ENCODE assay signal across 8 cellular contexts in the genomic region with DNA sequence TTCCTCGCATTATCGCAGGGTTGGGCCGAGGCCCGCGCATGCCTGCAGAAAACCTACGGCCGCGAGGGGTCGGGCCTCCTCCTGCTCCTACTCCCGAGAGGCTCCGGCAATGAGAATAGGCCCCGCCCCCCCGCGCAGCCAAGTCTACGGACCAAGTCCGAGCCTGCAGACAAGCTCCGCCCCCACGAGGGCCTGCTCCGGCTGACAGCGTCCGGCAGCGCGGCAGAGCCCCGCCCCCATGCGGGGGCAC. TPM values are rescaled to one million over a fixed set of nuclear protein-coding genes. Genes with fewer than 3 reads are reported as not detected.
DNase-seq lines count a peak whose midpoint lies in the region; ATAC-seq, FAIRE-seq and TF ChIP-seq lines count a peak whose summit lies in the region.

No MANE protein-coding gene starts in this region.

- H3K9me3 ChIP-seq in CD8-positive, alpha-beta T cell (ENCODE audit: low read length) = no peaks in the 10 kb centered on the region
- H3K9me3 ChIP-seq in fibroblast of lung (ENCODE audit: control insufficient read depth, insufficient read depth, low read depth, low read length) = no peaks in the 10 kb centered on the region

- H3K9me3 Mint-ChIP-seq in CD8-positive, alpha-beta T cell = no peaks in the 10 kb centered on the region
- no peaks in the 10 kb centered on the region for H3K9me3 Mint-ChIP-seq in activated T-helper 2 cell treated with anti-CD3 and anti-CD28 coated beads, Interferon-gamma antibody, Interleukin-2, Interleukin-4, amounts not matched to agents 10 μg/mL and 5 μg/mL and 100 μg/mL, durations not matched to agents 14 hours and 24 hours and 36 hours
- no peaks in the 10 kb centered on the region for H3K9me3 Mint-ChIP-seq in naive B cell
- H3K9me3 Mint-ChIP-seq in stimulated activated memory B cell treated with anti-CD40 and anti-IgM and Interleukin-4, amounts not matched to agents 10 μg/mL and 1 μg/mL and 100 μg/mL, for 72 hours = no peaks in the 10 kb centered on the region

- no peak overlapping the region for H3K4me2 ChIP-seq in fibroblast of lung (ENCODE audit: extremely low read depth, insufficient read depth, low read length)

- H3K4me3 ChIP-seq in CD8-positive, alpha-beta T cell (ENCODE audit: low read depth, low read length) = peak overlapping the region; percentile 85
- H3K4me3 ChIP-seq in fibroblast of lung (replicated peaks in 1 of 4; ENCODE audit: control extremely low read depth in 1 of 4, insufficient read depth in 1 of 4, low read depth in 3 of 4, low read length in 4 of 4) = peak overlapping the region in 1 of 4 experiments; percentile 90

- H3K4me1 ChIP-seq in CD8-positive, alpha-beta T cell (ENCODE audit: insufficient read depth, low read length) = peaks cover 33% of the 10 kb centered on the region
- H3K4me1 ChIP-seq in fibroblast of lung (ENCODE audit: control insufficient read depth, extremely low read depth, insufficient read depth, low read length) = peaks cover 11% of the 10 kb centered on the region

- peak; percentile 80 for ATAC-seq in CD8-positive, alpha-beta T cell
- peak; percentile 71 for ATAC-seq in GM21423 (IDR thresholded peaks at IDR 0.05; ENCODE audit: unreplicated experiment)
- no peak for ATAC-seq in naive B cell (ENCODE audit: low read depth in 2 of 2)
- no peak for ATAC-seq in stimulated activated memory B cell treated with anti-CD40 and anti-IgM and Interleukin-4, amounts not matched to agents 10 μg/mL and 1 μg/mL and 100 μg/mL, for 72 hours

- no peaks in the 10 kb centered on the region for H3K79me2 ChIP-seq in fibroblast of lung (ENCODE audit: control insufficient read depth, insufficient read depth, low read length)

- POLR2A ChIA-PET in CD8-positive, alpha-beta T cell (lab: Charles Lee) = interaction anchor here (0.6 to 1.5 kb wide), 20 partner anchors 9 to 1148 kb away, joined by 3 to 19 read pairs (median 3); partner anchors contain the start of genes ATF6B, FKBPL, LSM2 and TAP2

- peak; percentile 80 for FAIRE-seq in RCC 7860 (lab: Jason Lieb, UNC)

- no peaks in the 10 kb centered on the region for H4K20me1 ChIP-seq in fibroblast of lung (ENCODE audit: control insufficient read depth, extremely low read depth, insufficient read depth, low read length)

- H2AFZ ChIP-seq in fibroblast of lung (ENCODE audit: low read length) = no peak overlapping the region

- peak overlapping the region; percentile 95 for H3K27ac Mint-ChIP-seq in CD8-positive, alpha-beta T cell
- peak overlapping the region; percentile 99 for H3K27ac Mint-ChIP-seq in activated T-helper 2 cell treated with anti-CD3 and anti-CD28 coated beads, Interferon-gamma antibody, Interleukin-2, Interleukin-4, amounts not matched to agents 10 μg/mL and 5 μg/mL and 100 μg/mL, durations not matched to agents 14 hours and 24 hours and 36 hours
- H3K27ac Mint-ChIP-seq in naive B cell = peak overlapping the region; percentile 99 to 100 (median 100)
- H3K27ac Mint-ChIP-seq in stimulated activated memory B cell treated with anti-CD40 and anti-IgM and Interleukin-4, amounts not matched to agents 10 μg/mL and 1 μg/mL and 100 μg/mL, for 72 hours = peak overlapping the region; percentile 98

- intact Hi-C loops in CD8-positive, alpha-beta T cell (cut with DNase I, micrococcal nuclease) = loop anchor here (1.0 to 10.0 kb wide), 15 partner anchors 17 to 1219 kb away; partner anchors contain the start of genes CUTA (in 2 of the 2), NELFE (in 2 of the 2), PHF1 (in 2 of the 2) and PPT2 (in 2 of the 2)
- intact Hi-C loops in activated T-helper 2 cell treated with anti-CD3 and anti-CD28 coated beads, Interferon-gamma antibody, Interleukin-2, Interleukin-4, amounts not matched to agents 10 μg/mL and 5 μg/mL and 100 μg/mL, durations not matched to agents 14 hours and 24 hours and 36 hours (cut with micrococcal nuclease) = loop anchor here (1.0 to 10.0 kb wide), 5 partner anchors 17 to 1502 kb away; partner anchors contain the start of genes ATF6B, RNF5 and TAP2

- H3K27me3 ChIP-seq in CD8-positive, alpha-beta T cell (ENCODE audit: insufficient read depth, low read length) = no peaks in the 10 kb centered on the region
- H3K27me3 ChIP-seq in fibroblast of lung (ENCODE audit: control insufficient read depth, insufficient read depth, low read length) = peaks cover under 1% of the 10 kb centered on the region

- no peak overlapping the region for H3K9ac ChIP-seq in fibroblast of lung (ENCODE audit: insufficient read depth, low read length)

- H3K4me1 Mint-ChIP-seq in CD8-positive, alpha-beta T cell (ENCODE audit: low read depth) = peaks cover 35% of the 10 kb centered on the region
- peaks cover 33% of the 10 kb centered on the region for H3K4me1 Mint-ChIP-seq in activated T-helper 2 cell treated with anti-CD3 and anti-CD28 coated beads, Interferon-gamma antibody, Interleukin-2, Interleukin-4, amounts not matched to agents 10 μg/mL and 5 μg/mL and 100 μg/mL, durations not matched to agents 14 hours and 24 hours and 36 hours (ENCODE audit: low read depth)
- peaks cover 52 to 59% (median 54%) of the 10 kb centered on the region in 3 donors for H3K4me1 Mint-ChIP-seq in naive B cell
- peaks cover 48% of the 10 kb centered on the region for H3K4me1 Mint-ChIP-seq in stimulated activated memory B cell treated with anti-CD40 and anti-IgM and Interleukin-4, amounts not matched to agents 10 μg/mL and 1 μg/mL and 100 μg/mL, for 72 hours

- TF ChIP-seq CTCF in CD8-positive, alpha-beta T cell (IDR thresholded peaks at IDR 0.05) = peak; percentile 10
- TF ChIP-seq CTCF in fibroblast of lung (conservative IDR thresholded peaks at IDR 0.05 in 1 of 2, IDR thresholded peaks at IDR 0.05 in 1 of 2; ENCODE audit: low read depth in 1 of 2, low read length in 2 of 2) = peak in 1 of 2 donors; percentile 42

- H3K4me3 Mint-ChIP-seq in CD8-positive, alpha-beta T cell = peak overlapping the region; percentile 90
- peak overlapping the region; percentile 98 for H3K4me3 Mint-ChIP-seq in activated T-helper 2 cell treated with anti-CD3 and anti-CD28 coated beads, Interferon-gamma antibody, Interleukin-2, Interleukin-4, amounts not matched to agents 10 μg/mL and 5 μg/mL and 100 μg/mL, durations not matched to agents 14 hours and 24 hours and 36 hours (ENCODE audit: low read depth)
- H3K4me3 Mint-ChIP-seq in naive B cell = peak overlapping the region; percentile 92 to 100 (median 98)
- peak overlapping the region; percentile 98 for H3K4me3 Mint-ChIP-seq in stimulated activated memory B cell treated with anti-CD40 and anti-IgM and Interleukin-4, amounts not matched to agents 10 μg/mL and 1 μg/mL and 100 μg/mL, for 72 hours

- no peaks in the 10 kb centered on the region for H3K27me3 Mint-ChIP-seq in CD8-positive, alpha-beta T cell (ENCODE audit: low read depth)
- no peaks in the 10 kb centered on the region for H3K27me3 Mint-ChIP-seq in activated T-helper 2 cell treated with anti-CD3 and anti-CD28 coated beads, Interferon-gamma antibody, Interleukin-2, Interleukin-4, amounts not matched to agents 10 μg/mL and 5 μg/mL and 100 μg/mL, durations not matched to agents 14 hours and 24 hours and 36 hours (ENCODE audit: low read depth)
- no peaks in the 10 kb centered on the region for H3K27me3 Mint-ChIP-seq in naive B cell
- no peaks in the 10 kb centered on the region for H3K27me3 Mint-ChIP-seq in stimulated activated memory B cell treated with anti-CD40 and anti-IgM and Interleukin-4, amounts not matched to agents 10 μg/mL and 1 μg/mL and 100 μg/mL, for 72 hours

- CTCF ChIA-PET in CD8-positive, alpha-beta T cell (lab: Charles Lee) = interaction anchor here (0.7 to 2.5 kb wide), 16 partner anchors 10 to 1128 kb away, joined by 3 to 14 read pairs (median 4); partner anchors contain the start of genes AGPAT1, ATF6B, FKBPL and PRRT1

- DNase-seq in CD8-positive, alpha-beta T cell = peak; percentile 99 to 100 (median 100)
- DNase-seq in Kasumi-1 (lab: John Stamatoyannopoulos, UW) (peak; percentile 99), RCC 7860 (ENCODE audit: low spot score) (peak; percentile 97), fibroblast of lung (ENCODE audit: low read depth in 2 of 2) (peak; percentile 100), naive B cell (peak; percentile 99)
- DNase-seq in activated T-helper 2 cell treated with anti-CD3 and anti-CD28 coated beads, Interferon-gamma antibody, Interleukin-2, Interleukin-4, amounts not matched to agents 10 μg/mL and 5 μg/mL and 100 μg/mL, durations not matched to agents 14 hours and 24 hours and 36 hours (ENCODE audit: low spot score) = peak; percentile 100

- peak overlapping the region; percentile 94 for H3K27ac ChIP-seq in CD8-positive, alpha-beta T cell (ENCODE audit: low read depth, low read length)
- H3K27ac ChIP-seq in fibroblast of lung (ENCODE audit: insufficient read depth, low read length) = peak overlapping the region; percentile 99

- peaks cover 26% of the 10 kb centered on the region for H3K36me3 Mint-ChIP-seq in CD8-positive, alpha-beta T cell
- H3K36me3 Mint-ChIP-seq in activated T-helper 2 cell treated with anti-CD3 and anti-CD28 coated beads, Interferon-gamma antibody, Interleukin-2, Interleukin-4, amounts not matched to agents 10 μg/mL and 5 μg/mL and 100 μg/mL, durations not matched to agents 14 hours and 24 hours and 36 hours (ENCODE audit: low read depth) = peaks cover 13% of the 10 kb centered on the region
- peaks cover 0 to 17% of the 10 kb centered on the region in 2 donors for H3K36me3 Mint-ChIP-seq in naive B cell
- peaks cover 13% of the 10 kb centered on the region for H3K36me3 Mint-ChIP-seq in stimulated activated memory B cell treated with anti-CD40 and anti-IgM and Interleukin-4, amounts not matched to agents 10 μg/mL and 1 μg/mL and 100 μg/mL, for 72 hours

- H3K36me3 ChIP-seq in CD8-positive, alpha-beta T cell (ENCODE audit: insufficient read depth, low read length) = no peaks in the 10 kb centered on the region
- H3K36me3 ChIP-seq in fibroblast of lung (ENCODE audit: control insufficient read depth, insufficient read depth, low read length) = no peaks in the 10 kb centered on the region

RNA-seq across cellular contexts. Expression of gene GPSM3, which starts 3.1 kb away (rescaled TPM):
- total RNA-seq in CD8-positive, alpha-beta T cell = 100 to 1,000 TPM; 154 to 156 TPM
- 84.2 and 90.7 TPM in 2 replicates for total RNA-seq in activated T-helper 2 cell treated with anti-CD3 and anti-CD28 coated beads, Interferon-gamma antibody, Interleukin-2, Interleukin-4, amounts not matched to agents 10 μg/mL and 5 μg/mL and 100 μg/mL, durations not matched to agents 14 hours and 24 hours and 36 hours
- 1.3 and 2.3 TPM in 2 replicates for total RNA-seq in fibroblast of lung
- 3.9 and 7.0 TPM in 2 replicates for polyA plus RNA-seq in fibroblast of lung
- polyA plus RNA-seq in fibroblast of lung (2012) = 6.5 and 13.6 TPM in 2 replicates
- 3.8 and 11.9 TPM in 2 replicates for polyA minus RNA-seq in fibroblast of lung (ENCODE audit: low replicate concordance)
- 100 to 1,000 TPM in 5 of 6 donors, 10 to 100 TPM in 1; 99.0 to 145 (median 125) TPM for polyA plus RNA-seq in naive B cell (ENCODE audit: low read depth in 6 of 6)

RNA-seq across cellular contexts. Expression of gene PBX2, which starts 5.6 kb away (rescaled TPM):
- 10 to 100 TPM; 53.3 to 54.4 TPM for total RNA-seq in CD8-positive, alpha-beta T cell
- 80.8 and 85.2 TPM in 2 replicates for total RNA-seq in activated T-helper 2 cell treated with anti-CD3 and anti-CD28 coated beads, Interferon-gamma antibody, Interleukin-2, Interleukin-4, amounts not matched to agents 10 μg/mL and 5 μg/mL and 100 μg/mL, durations not matched to agents 14 hours and 24 hours and 36 hours
- total RNA-seq in fibroblast of lung = 23.6 and 35.0 TPM in 2 replicates
- polyA plus RNA-seq in fibroblast of lung (39.4 and 41.8 TPM in 2 replicates), naive B cell (ENCODE audit: low read depth in 6 of 6) (1 to 10 TPM in 5 of 6 donors, under 1 TPM in 1; 0.64 to 4.0 (median 3.1) TPM)
- polyA plus RNA-seq in fibroblast of lung (2012) = 34.4 and 38.7 TPM in 2 replicates
- polyA minus RNA-seq in fibroblast of lung (ENCODE audit: low replicate concordance) = 37.3 and 40.1 TPM in 2 replicates

RNA-seq across cellular contexts. Expression of gene AGER, which starts 11.5 kb away (rescaled TPM):
- 10 to 100 TPM; 11.9 to 12.5 TPM for total RNA-seq in CD8-positive, alpha-beta T cell
- total RNA-seq in activated T-helper 2 cell treated with anti-CD3 and anti-CD28 coated beads, Interferon-gamma antibody, Interleukin-2, Interleukin-4, amounts not matched to agents 10 μg/mL and 5 μg/mL and 100 μg/mL, durations not matched to agents 14 hours and 24 hours and 36 hours = 18.5 and 20.9 TPM in 2 replicates
- 0.26 and 0.50 TPM in 2 replicates for total RNA-seq in fibroblast of lung
- 0.78 and 0.99 TPM in 2 replicates for polyA plus RNA-seq in fibroblast of lung
- 1.7 and 2.2 TPM in 2 replicates for polyA plus RNA-seq in fibroblast of lung (2012)
- 1.2 TPM in 1 of 2 replicates, not detected in the other for polyA minus RNA-seq in fibroblast of lung (ENCODE audit: low replicate concordance)
- 1 to 10 TPM in 1 of 6 donors, under 1 TPM in 3, not detected in 2; 0.32 to 1.1 (median 0.63) TPM for polyA plus RNA-seq in naive B cell (ENCODE audit: low read depth in 6 of 6)

RNA-seq across cellular contexts. Expression of gene RNF5, which starts 17.4 kb away (rescaled TPM):
- total RNA-seq in CD8-positive, alpha-beta T cell = 10 to 100 TPM in 1 of 2 experiments, 1 to 10 TPM in 1; 10.0 to 11.5 TPM
- total RNA-seq in activated T-helper 2 cell treated with anti-CD3 and anti-CD28 coated beads, Interferon-gamma antibody, Interleukin-2, Interleukin-4, amounts not matched to agents 10 μg/mL and 5 μg/mL and 100 μg/mL, durations not matched to agents 14 hours and 24 hours and 36 hours = 61.9 and 63.8 TPM in 2 replicates
- 22.1 and 23.9 TPM in 2 replicates for total RNA-seq in fibroblast of lung
- polyA plus RNA-seq in fibroblast of lung (54.5 and 63.4 TPM in 2 replicates), naive B cell (ENCODE audit: low read depth in 6 of 6) (100 to 1,000 TPM in 3 of 6 donors, 10 to 100 TPM in 3; 85.9 to 116 (median 102) TPM)
- 42.2 and 45.8 TPM in 2 replicates for polyA plus RNA-seq in fibroblast of lung (2012)
- polyA minus RNA-seq in fibroblast of lung (ENCODE audit: low replicate concordance) = 21.5 and 29.6 TPM in 2 replicates

RNA-seq across cellular contexts. Expression of gene AGPAT1, which starts 19.7 kb away (rescaled TPM):
- 10 to 100 TPM; 12.4 to 13.7 TPM for total RNA-seq in CD8-positive, alpha-beta T cell
- 32.0 and 32.9 TPM in 2 replicates for total RNA-seq in activated T-helper 2 cell treated with anti-CD3 and anti-CD28 coated beads, Interferon-gamma antibody, Interleukin-2, Interleukin-4, amounts not matched to agents 10 μg/mL and 5 μg/mL and 100 μg/mL, durations not matched to agents 14 hours and 24 hours and 36 hours
- 15.9 and 22.1 TPM in 2 replicates for total RNA-seq in fibroblast of lung
- polyA plus RNA-seq in fibroblast of lung (79.0 and 92.1 TPM in 2 replicates), naive B cell (ENCODE audit: low read depth in 6 of 6) (10 to 100 TPM in 5 of 6 donors, 1 to 10 TPM in 1; 9.1 to 20.6 (median 13.1) TPM)
- 87.4 and 90.5 TPM in 2 replicates for polyA plus RNA-seq in fibroblast of lung (2012)
- 327 and 338 TPM in 2 replicates for polyA minus RNA-seq in fibroblast of lung (ENCODE audit: low replicate concordance)

Comparison
In these comparisons a context has a peak if more than half of its experiments do, and no peak if none do; other contexts are left out.
1. ATAC-seq: peak in CD8-positive, alpha-beta T cell (single experiment) and GM21423 (single experiment); none in naive B cell (0 of 2) and stimulated activated memory B cell treated with anti-CD40 and anti-IgM and Interleukin-4, amounts not matched to agents 10 μg/mL and 1 μg/mL and 100 μg/mL, for 72 hours (single experiment).
2. RNA of gene GPSM3, which starts 3.1 kb away (total RNA-seq): 154 to 156 TPM in CD8-positive, alpha-beta T cell and 84.2 to 90.7 TPM in activated T-helper 2 cell treated with anti-CD3 and anti-CD28 coated beads, Interferon-gamma antibody, Interleukin-2, Interleukin-4, amounts not matched to agents 10 μg/mL and 5 μg/mL and 100 μg/mL, durations not matched to agents 14 hours and 24 hours and 36 hours; 1.3 to 2.3 TPM in fibroblast of lung; every median in the first group is over 10 times any median in the second.
3. Peak in every context shown above with its lines, with median percentiles within 50 percentile points of each other: DNase-seq, H3K27ac Mint-ChIP-seq and H3K4me3 Mint-ChIP-seq.